2 cellular contexts compared by ENCODE assay signal in genomic region chr3:105518201-105518600, GRCh38.
TF ChIP-seq lines count a peak whose summit lies in the region.

No MANE protein-coding gene starts in this region.

TF ChIP-seq in IMR-90, 13 proteins besides CTCF, POLR2A, EP300 and RAD21:
- no peak for TF ChIP-seq FOS (IDR thresholded peaks at IDR 0.05; ENCODE audit: low read depth, low read length)
- no peak for TF ChIP-seq MXI1 (IDR thresholded peaks at IDR 0.05; ENCODE audit: borderline replicate concordance, low read depth, low read length)
- TF ChIP-seq, protein P1, sequence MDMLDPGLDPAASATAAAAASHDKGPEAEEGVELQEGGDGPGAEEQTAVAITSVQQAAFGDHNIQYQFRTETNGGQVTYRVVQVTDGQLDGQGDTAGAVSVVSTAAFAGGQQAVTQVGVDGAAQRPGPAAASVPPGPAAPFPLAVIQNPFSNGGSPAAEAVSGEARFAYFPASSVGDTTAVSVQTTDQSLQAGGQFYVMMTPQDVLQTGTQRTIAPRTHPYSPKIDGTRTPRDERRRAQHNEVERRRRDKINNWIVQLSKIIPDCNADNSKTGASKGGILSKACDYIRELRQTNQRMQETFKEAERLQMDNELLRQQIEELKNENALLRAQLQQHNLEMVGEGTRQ (IDR thresholded peaks at IDR 0.05; ENCODE audit: low read depth, low read length) = no peak
- TF ChIP-seq MAFK (IDR thresholded peaks at IDR 0.05; ENCODE audit: low read depth, low read length) = no peak
- TF ChIP-seq CHD1 (IDR thresholded peaks at IDR 0.05; ENCODE audit: low read depth, low read length) = no peak
- TF ChIP-seq MAZ (IDR thresholded peaks at IDR 0.05; ENCODE audit: borderline replicate concordance, low read depth, low read length) = no peak
- TF ChIP-seq CEBPB (IDR thresholded peaks at IDR 0.05; ENCODE audit: low read depth, low read length) = no peak
- TF ChIP-seq RCOR1 (IDR thresholded peaks at IDR 0.05; ENCODE audit: insufficient replicate concordance, low read length) = no peak
- TF ChIP-seq NFE2L2 (IDR thresholded peaks at IDR 0.05; ENCODE audit: low read depth, low read length) = no peak
- no peak for TF ChIP-seq RFX5 (IDR thresholded peaks at IDR 0.05; ENCODE audit: low read depth, low read length)
- TF ChIP-seq, protein P2, sequence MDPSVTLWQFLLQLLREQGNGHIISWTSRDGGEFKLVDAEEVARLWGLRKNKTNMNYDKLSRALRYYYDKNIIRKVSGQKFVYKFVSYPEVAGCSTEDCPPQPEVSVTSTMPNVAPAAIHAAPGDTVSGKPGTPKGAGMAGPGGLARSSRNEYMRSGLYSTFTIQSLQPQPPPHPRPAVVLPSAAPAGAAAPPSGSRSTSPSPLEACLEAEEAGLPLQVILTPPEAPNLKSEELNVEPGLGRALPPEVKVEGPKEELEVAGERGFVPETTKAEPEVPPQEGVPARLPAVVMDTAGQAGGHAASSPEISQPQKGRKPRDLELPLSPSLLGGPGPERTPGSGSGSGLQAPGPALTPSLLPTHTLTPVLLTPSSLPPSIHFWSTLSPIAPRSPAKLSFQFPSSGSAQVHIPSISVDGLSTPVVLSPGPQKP (IDR thresholded peaks at IDR 0.05; ENCODE audit: borderline replicate concordance, low read depth, low read length) = no peak
- TF ChIP-seq BHLHE40 (IDR thresholded peaks at IDR 0.05; ENCODE audit: low read depth, low read length) = no peak

TF ChIP-seq in GM12878, 131 proteins besides CTCF, POLR2A, EP300 and RAD21:
- no peak for TF ChIP-seq SMAD1 (IDR thresholded peaks at IDR 0.05; ENCODE audit: low read depth, partially characterized antibody)
- TF ChIP-seq ZSCAN29 (IDR thresholded peaks at IDR 0.05) = no peak
- TF ChIP-seq BRCA1 (IDR thresholded peaks at IDR 0.05; ENCODE audit: low read depth, low read length) = no peak
- no peak for TF ChIP-seq KLF5 (IDR thresholded peaks at IDR 0.05; ENCODE audit: partially characterized antibody)
- no peak for TF ChIP-seq EGR1 (IDR thresholded peaks at IDR 0.05; ENCODE audit: borderline replicate concordance in 1 of 2, low read depth in 2 of 2, low read length in 2 of 2)
- no peak for TF ChIP-seq TCF3 (IDR thresholded peaks at IDR 0.05; ENCODE audit: borderline replicate concordance, insufficient read depth, low read depth, low read length)
- no peak for TF ChIP-seq RBBP5 (conservative IDR thresholded peaks at IDR 0.05)
- TF ChIP-seq DPF2 (IDR thresholded peaks at IDR 0.05) = no peak
- no peak for TF ChIP-seq ZNF687 (IDR thresholded peaks at IDR 0.05)
